ENCODE assay signal across 9 cellular contexts in genomic region chr6:56292505-56293181, GRCh38. TPM values are rescaled to one million over a fixed set of nuclear protein-coding genes. Genes with fewer than 3 reads are reported as not detected.
DNase-seq lines count a peak whose midpoint lies in the region; ATAC-seq and TF ChIP-seq lines count a peak whose summit lies in the region.
"Had no signal": no experiment of that assay in that cellular context is flagged by ENCODE, and none has a peak within 500 bp of the region (broad histone marks: within the 10 kb centered on the region; RNA-seq: fewer than 3 reads in every experiment).

No MANE protein-coding gene starts in this region.

- H3K4me1 ChIP-seq in right lobe of liver, result no peaks in the 10 kb centered on the region

- H3K27me3 ChIP-seq in right lobe of liver, result no peaks in the 10 kb centered on the region

- H3K36me3 ChIP-seq in right lobe of liver, result no peaks in the 10 kb centered on the region

- H3K27ac ChIP-seq in right lobe of liver, result no peak overlapping the region
- H3K27ac ChIP-seq: skin epidermis had no signal

- H3K9me3 ChIP-seq in right lobe of liver, result no peaks in the 10 kb centered on the region

- 45% methylated on average over 1 of the region's 1 CpG for WGBS in right lobe of liver (ENCODE audit: insufficient coverage, low coverage, low lambda C conversion rate, missing lambda C conversion rate)

- DNase-seq in EH (ENCODE audit: low read depth), result peak; percentile 54
- DNase-seq in HT1080 (ENCODE audit: low read depth), result peak; percentile 57
- DNase-seq in NOMO-1 treated with dmso at 0.1 percent for 144 hours (lab: John Stamatoyannopoulos, UW; ENCODE audit: unreplicated experiment), result peak; percentile 7
- DNase-seq in choroid plexus epithelial cell (ENCODE audit: low read depth), result peak; percentile 89
- no peak for DNase-seq in right lobe of liver
- no peak for DNase-seq in activated CD4-positive, CD25-positive, alpha-beta regulatory T cell treated with anti-CD3 and anti-CD28 coated beads, Interleukin-2, amount 50 U/mL, for 72 hours
- DNase-seq in activated CD8-positive, alpha-beta memory T cell treated with anti-CD3 and anti-CD28 coated beads, Interleukin-2, amount 50 U/mL, for 48 hours, result no peak

- H3K4me3 ChIP-seq in choroid plexus epithelial cell (ENCODE audit: low read depth, low read length) (no peak overlapping the region), right lobe of liver (no peak overlapping the region)
- H3K4me3 ChIP-seq: skin epidermis had no signal

- intact Hi-C loops in right lobe of liver (cut with DNase I), result loop anchor here in 1 of 2 donors (5.0 kb wide), 1 partner anchor 310 kb away; no protein-coding TSS in a partner anchor

- no peak for TF ChIP-seq POLR2A in right lobe of liver (IDR thresholded peaks at IDR 0.05)

- ATAC-seq in right lobe of liver, result peak; percentile 61 to 92 (median 83)
- ATAC-seq in HG02571 (IDR thresholded peaks at IDR 0.05; ENCODE audit: unreplicated experiment), result no peak

- TF ChIP-seq CTCF in choroid plexus epithelial cell (conservative IDR thresholded peaks at IDR 0.05; ENCODE audit: low read depth, low read length) (peak; percentile 68), right lobe of liver (IDR thresholded peaks at IDR 0.05) (peak; percentile 57 to 72 (median 60))

RNA-seq across cellular contexts. Expression of gene COL21A1, which starts 45.3 kb away (rescaled TPM):
- total RNA-seq in HT1080 (2014; rRNA removed; shearing (Covaris generic)), result 0.08 and 0.10 TPM in 2 replicates
- 0.12 and 0.19 TPM in 2 replicates for polyA plus RNA-seq in HT1080 (2015; cell fraction: cytosol; rRNA removed)
- polyA plus RNA-seq in HT1080 (2015; cell fraction: nucleus; rRNA removed), result 0.29 and 1.1 TPM in 2 replicates
- total RNA-seq in right lobe of liver, result under 1 TPM; 0.11 to 0.73 (median 0.50) TPM

Comparison
In these comparisons a context has a peak if more than half of its experiments do, and no peak if none do; other contexts are left out.
1. DNase-seq: peak in EH (single experiment), HT1080 (single experiment), NOMO-1 treated with dmso at 0.1 percent for 144 hours (single experiment) and choroid plexus epithelial cell (single experiment); none in right lobe of liver (0 of 3), activated CD4-positive, CD25-positive, alpha-beta regulatory T cell treated with anti-CD3 and anti-CD28 coated beads, Interleukin-2, amount 50 U/mL, for 72 hours (single experiment) and activated CD8-positive, alpha-beta memory T cell treated with anti-CD3 and anti-CD28 coated beads, Interleukin-2, amount 50 U/mL, for 48 hours (single experiment).